16 cellular contexts compared by ENCODE assay signal in the genomic region with DNA sequence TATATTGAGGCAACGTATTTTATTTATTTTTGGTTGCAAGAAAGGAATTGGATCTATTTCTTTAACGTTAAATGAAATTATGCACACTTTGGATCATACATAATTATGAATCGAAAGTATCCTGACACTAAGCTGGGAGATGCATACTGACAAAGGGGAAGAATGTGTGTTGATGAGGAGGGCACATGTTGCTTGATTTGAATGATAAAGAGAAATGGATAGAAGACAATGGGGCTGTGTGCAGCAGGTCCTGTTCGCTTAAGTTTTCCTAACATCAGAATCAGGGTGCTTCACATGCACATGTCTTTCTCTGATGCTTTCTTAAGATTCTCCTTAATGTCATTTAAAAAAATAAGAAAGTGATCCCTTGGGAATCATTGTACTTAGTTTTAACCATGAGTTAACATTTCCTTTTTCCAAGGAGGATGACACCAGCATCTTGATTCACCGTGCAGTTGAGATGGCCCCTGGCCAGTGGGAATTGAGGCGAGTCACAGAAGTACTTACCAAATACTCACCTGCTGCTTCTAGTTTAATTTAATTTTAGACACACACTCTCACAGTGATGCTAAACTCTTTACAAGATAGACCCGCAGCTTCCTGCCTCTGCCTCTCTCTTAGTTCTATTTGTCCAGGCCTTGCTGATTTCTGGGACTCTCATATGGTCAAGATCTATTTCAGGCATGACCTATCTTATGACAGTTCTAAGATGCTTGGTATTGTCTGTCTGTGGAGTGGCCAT.
"Had no signal": no experiment of that assay in that cellular context is flagged by ENCODE, and none has a peak within 500 bp of the region (broad histone marks: within the 10 kb centered on the region; RNA-seq: fewer than 3 reads in every experiment).

No MANE protein-coding gene starts in this region.

- H3K9me3 ChIP-seq: adrenal gland, pancreas, stomach had no signal

- H3K4me1 ChIP-seq: adrenal gland, pancreas, stomach had no signal

- H3K4me1 Mint-ChIP-seq: activated B cell treated with CpG ODN at 0.5 μM for 24 hours, memory B cell had no signal

- H3K36me3 ChIP-seq: adrenal gland, pancreas, stomach had no signal

- FAIRE-seq: pancreas, urothelium cell line had no signal

- H3K4me3 Mint-ChIP-seq: activated B cell treated with CpG ODN at 0.5 μM for 24 hours; activated CD4-positive, alpha-beta T cell treated with anti-CD3 and anti-CD28 coated beads, Interleukin-2, amount 10 ng/mL, durations not matched to agents 7 days and 5 days; memory B cell had no signal

- ATAC-seq: left colon, pancreas had no signal

- H3K27ac Mint-ChIP-seq: activated B cell treated with CpG ODN at 0.5 μM for 24 hours; activated CD4-positive, alpha-beta T cell treated with anti-CD3 and anti-CD28 coated beads, Interleukin-2, amount 10 ng/mL, durations not matched to agents 7 days and 5 days; memory B cell had no signal

- H3K27ac ChIP-seq: adrenal gland, coronary artery, epithelial cell of prostate, pancreas, stomach had no signal

- H3K27me3 Mint-ChIP-seq: activated B cell treated with CpG ODN at 0.5 μM for 24 hours, memory B cell had no signal

- DNase-seq: activated B cell treated with CpG ODN at 0.5 μM for 24 hours; activated CD4-positive, alpha-beta T cell treated with anti-CD3 and anti-CD28 coated beads, Interleukin-2, amount 10 ng/mL, durations not matched to agents 7 days and 5 days; activated CD8-positive, alpha-beta memory T cell treated with anti-CD3 and anti-CD28 coated beads for 24 hours; activated naive CD4-positive, alpha-beta T cell treated with anti-CD3 and anti-CD28 coated beads, Interleukin-2, amount 50 U/mL, for 16 hours; activated T-cell treated with anti-CD3 and anti-CD28 coated beads for 4 hours; adrenal gland; central memory CD4-positive, alpha-beta T cell; effector memory CD4-positive, alpha-beta T cell; left colon; pancreas; stimulated activated CD4-positive, alpha-beta T cell treated with anti-CD3 and anti-CD28 coated beads, Interleukin-4, amount 100 ng/mL, for 4 hours; stomach had no signal

- H3K27me3 ChIP-seq: adrenal gland, pancreas, stomach had no signal

- H3K4me3 ChIP-seq: adrenal gland, coronary artery, pancreas, stomach had no signal

- H3K9me3 Mint-ChIP-seq: activated B cell treated with CpG ODN at 0.5 μM for 24 hours; activated CD4-positive, alpha-beta T cell treated with anti-CD3 and anti-CD28 coated beads, Interleukin-2, amount 10 ng/mL, durations not matched to agents 7 days and 5 days; memory B cell had no signal
